ENCODE assay signal across 37 cellular contexts in genomic region chr20:38349856-38350255, GRCh38. TPM values are rescaled to one million over a fixed set of nuclear protein-coding genes. Genes with fewer than 3 reads are reported as not detected.
"Had no signal": no experiment of that assay in that cellular context is flagged by ENCODE, and none has a peak within 500 bp of the region (broad histone marks: within the 10 kb centered on the region; RNA-seq: fewer than 3 reads in every experiment).

No MANE protein-coding gene starts in this region.

- H3K4me3 ChIP-seq: MG63 had no signal

- H3K4me2 ChIP-seq: KMS-11 had no signal

- DNase-seq: Karpas-422, Kasumi-1, MG63, MM.1S, MV-4-11, NCI-H1048, NCI-H1092, NCI-H1092 treated with DMSO at 0.1 percent for 48 hours, NCI-H1105, NCI-H1105 treated with DMSO at 0.1 percent for 48 hours, NCI-H1417, NCI-H1417 treated with DMSO at 0.1 percent for 48 hours, NCI-H1436, NCI-H1436 treated with DMSO at 0.1 percent for 48 hours, NCI-H146, NCI-H1694, NCI-H1694 treated with DMSO at 0.1 percent for 48 hours, NCI-H187, NCI-H187 treated with DMSO at 0.1 percent for 48 hours, NCI-H1930, NCI-H2029, NCI-H2029 treated with DMSO at 0.1 percent for 48 hours, NCI-H2081, NCI-H2081 treated with DMSO at 0.1 percent for 48 hours, NCI-H2107, NCI-H2171, NCI-H2171 treated with DMSO at 0.1 percent for 48 hours, NCI-H2227 treated with DMSO at 0.1 percent for 48 hours, NCI-H226, NCI-H345, NCI-H446, NCI-H446 treated with DMSO at 0.1 percent for 48 hours, NCI-H510A had no signal

- H3K9ac ChIP-seq: KMS-11 had no signal

- H3K9me3 ChIP-seq: MG63 had no signal

- H3K27me3 ChIP-seq: MG63 had no signal

- H3K36me3 ChIP-seq: MG63 had no signal

- H3K27ac ChIP-seq: KMS-11 had no signal

RNA-seq across cellular contexts. Expression of gene LBP, which starts 3.6 kb away (rescaled TPM):
- total RNA-seq: LHCN-M2, MCF 10A, NCI-H460 had no signal

RNA-seq across cellular contexts. Expression of gene BPI, which starts 45.9 kb away (rescaled TPM):
- total RNA-seq: LHCN-M2, MCF 10A, NCI-H460 had no signal
